Comparison of ENCODE assay signal across 21 cellular contexts in the genomic region with DNA sequence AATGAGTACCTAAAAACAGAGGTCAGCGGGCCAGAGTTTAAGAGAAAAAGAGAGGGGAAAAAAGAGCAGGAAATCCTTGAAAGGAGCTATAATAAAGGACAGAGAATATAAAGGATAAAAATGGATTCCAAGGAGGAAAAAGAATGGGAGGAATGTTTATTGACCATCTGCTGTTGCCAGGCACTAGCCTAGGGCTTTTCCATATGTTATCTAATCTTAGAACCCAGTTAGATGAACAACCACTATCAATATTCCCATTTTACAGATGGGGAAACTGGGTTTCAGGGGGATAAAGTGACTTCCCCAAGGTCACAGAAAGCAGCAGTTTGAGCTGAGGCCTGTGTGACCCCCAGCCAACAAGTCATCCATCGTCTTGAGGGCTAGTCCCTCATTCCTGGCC.
DNase-seq lines count a peak whose midpoint lies in the region; ATAC-seq, FAIRE-seq and TF ChIP-seq lines count a peak whose summit lies in the region.
"Had no signal": no experiment of that assay in that cellular context is flagged by ENCODE, and none has a peak within 500 bp of the region (broad histone marks: within the 10 kb centered on the region; RNA-seq: fewer than 3 reads in every experiment).

No MANE protein-coding gene starts in this region.

- FAIRE-seq in HepG2 (lab: Jason Lieb, UNC) = no peak
- FAIRE-seq: G401.6, GM12891 had no signal

- no peak for ATAC-seq in HepG2
- no peak for ATAC-seq in right lobe of liver
- ATAC-seq in psoas muscle = no peak
- no peak for ATAC-seq in GM18870 (IDR thresholded peaks at IDR 0.05; ENCODE audit: unreplicated experiment)

- H3K9ac ChIP-seq in HepG2 (ENCODE audit: insufficient read depth, low read depth, low read length) (no peak overlapping the region), Karpas-422 (ENCODE audit: low read length) (peak overlapping the region; percentile 91; the same call in 1 of the 2 replicates)
- H3K9ac ChIP-seq: BLaER1 had no signal

- H3K27me3 Mint-ChIP-seq in activated CD4-positive, alpha-beta memory T cell treated with anti-CD3 and anti-CD28 coated beads for 36 hours = no peaks in the 10 kb centered on the region
- H3K27me3 Mint-ChIP-seq: CD4-positive, alpha-beta memory T cell; IgD-negative memory B cell had no signal

- H3K27ac ChIP-seq in HepG2 (ENCODE audit: extremely low read length, insufficient read depth, low read length) (no peak overlapping the region), right lobe of liver (no peak overlapping the region), Karpas-422 (ENCODE audit: low read length) (peak overlapping the region; percentile 100), psoas muscle (peak overlapping the region; percentile 85), vagina (no peak overlapping the region)
- H3K27ac ChIP-seq: 22Rv1, BLaER1, HL-60 had no signal

- CTCF ChIA-PET in HepG2 (lab: Yijun Ruan, JAX; ENCODE audit: low intra/inter-chr PET ratio, low total read pairs) = no interaction called here
- CTCF ChIA-PET in activated CD4-positive, alpha-beta memory T cell treated with anti-CD3 and anti-CD28 coated beads for 36 hours (lab: Charles Lee) = interaction anchor here (1.2 kb wide), 1 partner anchor 18 kb away, joined by 3 read pairs; no protein-coding TSS in a partner anchor

- BruUV-seq in HepG2 (replicated peaks; lab: Mats Ljungman, UMichigan) = no TSS peak

- TF ChIP-seq CTCF in HepG2 (CRISPR knock-in tag; IDR thresholded peaks at IDR 0.05) = no peak
- TF ChIP-seq CTCF in right lobe of liver (IDR thresholded peaks at IDR 0.05) = no peak
- no peak for TF ChIP-seq CTCF in psoas muscle (IDR thresholded peaks at IDR 0.05)
- no peak for TF ChIP-seq CTCF in vagina (IDR thresholded peaks at IDR 0.05)

- H3K36me3 Mint-ChIP-seq in activated CD4-positive, alpha-beta memory T cell treated with anti-CD3 and anti-CD28 coated beads for 36 hours = no peaks in the 10 kb centered on the region

- no peaks in the 10 kb centered on the region for H4K20me1 ChIP-seq in HepG2 (ENCODE audit: insufficient read depth, low read length)
- no peaks in the 10 kb centered on the region for H4K20me1 ChIP-seq in Karpas-422 (ENCODE audit: insufficient read depth, low read depth, low read length)
- H4K20me1 ChIP-seq: BLaER1 had no signal

- H3K4me2 ChIP-seq in HepG2 (ENCODE audit: low read depth, low read length) = no peak overlapping the region
- H3K4me2 ChIP-seq in Karpas-422 (ENCODE audit: low read depth, low read length, poor library complexity, severe bottlenecking) = no peak overlapping the region
- H3K4me2 ChIP-seq: BLaER1 had no signal

- TF ChIP-seq POLR2A in HepG2 (IDR thresholded peaks at IDR 0.05; ENCODE audit: insufficient read depth in 1 of 2, low read depth in 2 of 2, low read length in 2 of 2) (no peak), right lobe of liver (IDR thresholded peaks at IDR 0.05) (no peak), vagina (IDR thresholded peaks at IDR 0.05) (no peak)

- H3K36me3 ChIP-seq in HepG2 (replicated peaks in 1 of 2; ENCODE audit: control insufficient read depth in 1 of 2, insufficient read depth in 2 of 2, low read length in 2 of 2) = no peaks in the 10 kb centered on the region
- no peaks in the 10 kb centered on the region for H3K36me3 ChIP-seq in right lobe of liver
- H3K36me3 ChIP-seq in Karpas-422 (ENCODE audit: insufficient read depth, low read length) = 0 out of 2 replicates have a peak, but pooled peaks cover 4% of the 10 kb centered on the region
- no peaks in the 10 kb centered on the region for H3K36me3 ChIP-seq in psoas muscle (ENCODE audit: insufficient read depth in 1 of 2, low read depth in 1 of 2)
- H3K36me3 ChIP-seq in vagina = no peaks in the 10 kb centered on the region
- H3K36me3 ChIP-seq: BLaER1 had no signal

- no peaks in the 10 kb centered on the region for H3K9me2 ChIP-seq in Karpas-422 (replicated peaks; ENCODE audit: insufficient read depth, low read length)

- H3K79me2 ChIP-seq in HepG2 (ENCODE audit: insufficient read depth, low read length) (no peaks in the 10 kb centered on the region), Karpas-422 (ENCODE audit: low read length) (peaks cover 29% of the 10 kb centered on the region)

- H2AFZ ChIP-seq in HepG2 (ENCODE audit: low read length) (no peak overlapping the region), Karpas-422 (ENCODE audit: low read length) (no peak overlapping the region)

- intact Hi-C loops in HepG2 (cut with micrococcal nuclease; ENCODE audit: unreplicated experiment) (no loop called here), right lobe of liver (cut with DNase I) (no loop called here), psoas muscle (cut with DNase I) (loop anchor here in 1 of 2 donors (5.0 kb wide), 1 partner anchor 34 kb away; no protein-coding TSS in a partner anchor), vagina (cut with DNase I) (no loop called here)
- intact Hi-C loops in activated CD4-positive, alpha-beta memory T cell treated with anti-CD3 and anti-CD28 coated beads for 36 hours (cut with micrococcal nuclease) = no loop called here

- no peak overlapping the region for H3K27ac Mint-ChIP-seq in activated CD4-positive, alpha-beta memory T cell treated with anti-CD3 and anti-CD28 coated beads for 36 hours
- H3K27ac Mint-ChIP-seq: CD4-positive, alpha-beta memory T cell had no signal

- WGBS in HepG2 (ENCODE audit: low lambda C conversion rate) = 90% methylated on average over 2 of the region's 2 CpGs
- WGBS in right lobe of liver (ENCODE audit: insufficient coverage, low coverage, low lambda C conversion rate, missing lambda C conversion rate) = 91% methylated on average over 1 of the region's 2 CpGs
- 92 to 94% (median 93%) methylated on average over 2 of the region's 2 CpGs for WGBS in psoas muscle, 3 donors

- no peaks in the 10 kb centered on the region for H3K4me1 Mint-ChIP-seq in activated CD4-positive, alpha-beta memory T cell treated with anti-CD3 and anti-CD28 coated beads for 36 hours (ENCODE audit: low read depth)
- H3K4me1 Mint-ChIP-seq: IgD-negative memory B cell had no signal

- H3K9me3 Mint-ChIP-seq in activated CD4-positive, alpha-beta memory T cell treated with anti-CD3 and anti-CD28 coated beads for 36 hours = no peaks in the 10 kb centered on the region
- H3K9me3 Mint-ChIP-seq: CD4-positive, alpha-beta memory T cell; IgD-negative memory B cell had no signal

- no peaks in the 10 kb centered on the region for H3K27me3 ChIP-seq in HepG2 (ENCODE audit: control insufficient read depth in 1 of 2, insufficient read depth in 2 of 2, low read length in 2 of 2)
- H3K27me3 ChIP-seq in right lobe of liver = no peaks in the 10 kb centered on the region
- no peaks in the 10 kb centered on the region for H3K27me3 ChIP-seq in Karpas-422 (ENCODE audit: low read length)
- H3K27me3 ChIP-seq in psoas muscle (ENCODE audit: insufficient read depth in 3 of 3, low read length in 2 of 3) = no peaks in the 10 kb centered on the region
- no peaks in the 10 kb centered on the region for H3K27me3 ChIP-seq in vagina
- H3K27me3 ChIP-seq: BLaER1 had no signal

- H3K9me3 ChIP-seq in HepG2 (ENCODE audit: low read length) (no peaks in the 10 kb centered on the region), right lobe of liver (no peaks in the 10 kb centered on the region), Karpas-422 (ENCODE audit: low read length) (no peaks in the 10 kb centered on the region), psoas muscle (no peaks in the 10 kb centered on the region), vagina (no peaks in the 10 kb centered on the region)
- H3K9me3 ChIP-seq: BLaER1 had no signal

- DNase-seq in HepG2 (ENCODE audit: low spot score) (no peak), right lobe of liver (no peak), Karpas-422 (no peak), psoas muscle (no peak), vagina (ENCODE audit: extremely low spot score in 2 of 2) (no peak)
- no peak for DNase-seq in activated CD4-positive, alpha-beta memory T cell treated with anti-CD3 and anti-CD28 coated beads for 36 hours
- DNase-seq: DMS 273 treated with DMSO at 0.1 percent for 48 hours, DMS53, DND-41, GOT3, H7, KG1 had no signal

- no peak for TF ChIP-seq RAD21 in HepG2 (CRISPR knock-in tag; IDR thresholded peaks at IDR 0.05)

- TF ChIP-seq EP300 in HepG2 (IDR thresholded peaks at IDR 0.05; ENCODE audit: low read depth in 2 of 2, low read length in 2 of 2) = no peak
- TF ChIP-seq EP300 in HepG2 (CRISPR knock-in tag; IDR thresholded peaks at IDR 0.05; ENCODE audit: borderline replicate concordance) = no peak

- no peak overlapping the region for H3K4me3 Mint-ChIP-seq in activated CD4-positive, alpha-beta memory T cell treated with anti-CD3 and anti-CD28 coated beads for 36 hours
- H3K4me3 Mint-ChIP-seq: CD14-positive monocyte; CD4-positive, alpha-beta memory T cell; IgD-negative memory B cell had no signal

- H3K4me1 ChIP-seq in HepG2 (ENCODE audit: insufficient read depth, low read length) (peaks cover 62% of the 10 kb centered on the region), right lobe of liver (peaks cover 0 to 12% (median 2%) of the 10 kb centered on the region in 4 donors), Karpas-422 (ENCODE audit: low read length) (peaks cover 100% of the 10 kb centered on the region), psoas muscle (peaks cover 6% of the 10 kb centered on the region), vagina (no peaks in the 10 kb centered on the region)

- in situ Hi-C loops in HepG2 (cut with HindIII; ENCODE audit: extremely low pct_ligation_motif_present, low pct_unique_long_range_greater_than_20kb) = no loop called here

- POLR2A ChIA-PET in HepG2 (lab: Yijun Ruan, JAX) = no interaction called here
- POLR2A ChIA-PET in activated CD4-positive, alpha-beta memory T cell treated with anti-CD3 and anti-CD28 coated beads for 36 hours (lab: Charles Lee) = no interaction called here

- H3K4me3 ChIP-seq in HepG2 (replicated peaks in 1 of 3; ENCODE audit: insufficient read depth in 1 of 3, low read depth in 2 of 3, low read length in 3 of 3) (no peak overlapping the region), right lobe of liver (no peak overlapping the region), Karpas-422 (ENCODE audit: low read length) (no peak overlapping the region), psoas muscle (no peak overlapping the region), vagina (no peak overlapping the region)
- H3K4me3 ChIP-seq: BLaER1 had no signal

TF ChIP-seq in HepG2, 621 proteins besides CTCF, POLR2A, EP300 and RAD21:
- TF ChIP-seq ZNF629 (CRISPR knock-in tag; conservative IDR thresholded peaks at IDR 0.05) (peak; percentile 34; the same call in 1 of the 2 replicates), ZFP37 (CRISPR knock-in tag; IDR thresholded peaks at IDR 0.05; ENCODE audit: borderline replicate concordance) (no peak), ZNF607 (CRISPR knock-in tag; IDR thresholded peaks at IDR 0.05; ENCODE audit: borderline replicate concordance) (no peak), RNF2 (conservative IDR thresholded peaks at IDR 0.05; ENCODE audit: low read depth) (no peak), SIX1 (CRISPR knock-in tag; IDR thresholded peaks at IDR 0.05; ENCODE audit: borderline replicate concordance) (no peak)
TF ChIP-seq in HepG2: peak in this region for 1.

Comparison
In these comparisons a context has a peak if more than half of its experiments do, and no peak if none do; other contexts are left out.
1. H3K27ac ChIP-seq: peak in Karpas-422 (single experiment) and psoas muscle (single experiment); none in HepG2 (single experiment), right lobe of liver (0 of 3) and vagina (single experiment).